Comparison of ENCODE assay signal across 9 cellular contexts in the genomic region with DNA sequence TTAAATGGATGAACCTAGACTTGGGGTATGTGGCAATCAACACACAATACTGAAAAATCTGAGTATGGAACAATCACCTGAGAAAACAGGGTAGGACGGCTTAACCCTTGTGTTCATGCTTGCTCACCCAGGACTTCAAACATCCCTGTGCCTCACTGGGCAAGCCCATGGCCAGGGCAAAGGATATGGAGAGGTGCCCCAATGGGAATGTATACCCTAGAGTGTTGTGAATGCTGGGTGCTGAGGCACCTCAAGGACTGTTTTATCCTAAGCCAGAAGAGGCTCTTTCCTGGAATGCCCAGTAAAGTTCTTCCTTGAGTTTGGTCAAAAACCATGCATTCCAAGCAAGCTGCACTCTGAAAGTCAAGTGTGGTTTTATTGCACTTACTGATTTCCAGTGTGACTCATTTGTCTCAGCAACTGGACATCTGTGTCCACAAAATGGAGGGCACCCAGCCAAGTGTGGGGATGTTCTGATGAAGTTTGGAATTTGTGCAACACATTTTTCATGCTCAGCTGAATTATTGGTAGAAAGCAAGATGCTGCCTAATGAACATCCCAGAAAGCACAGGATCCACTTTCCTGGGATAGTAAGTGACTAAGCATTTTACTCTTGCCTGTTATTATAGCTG.
A peak's percentile ranks its signal among the peaks of the same experiment; 100 is the strongest.
DNase-seq lines count a peak whose midpoint lies in the region; ATAC-seq and TF ChIP-seq lines count a peak whose summit lies in the region.
"Had no signal": no experiment of that assay in that cellular context is flagged by ENCODE, and none has a peak within 500 bp of the region (broad histone marks: within the 10 kb centered on the region; RNA-seq: fewer than 3 reads in every experiment).

No MANE protein-coding gene starts in this region.

- ATAC-seq in upper lobe of right lung (no peak), HG03521 (IDR thresholded peaks at IDR 0.05; ENCODE audit: unreplicated experiment) (no peak)

- H3K9me3 ChIP-seq in upper lobe of right lung = no peaks in the 10 kb centered on the region

- H3K4me1 Mint-ChIP-seq in activated T-cell treated with anti-CD3 and anti-CD28 coated beads, Interleukin-2, amount 50 U/mL, for 24 hours (ENCODE audit: low read depth) = no peaks in the 10 kb centered on the region

- H3K27me3 Mint-ChIP-seq in activated T-cell treated with anti-CD3 and anti-CD28 coated beads, Interleukin-2, amount 50 U/mL, for 24 hours = no peaks in the 10 kb centered on the region

- H3K9me3 Mint-ChIP-seq in activated T-cell treated with anti-CD3 and anti-CD28 coated beads, Interleukin-2, amount 50 U/mL, for 24 hours = peaks cover 5% of the 10 kb centered on the region

- intact Hi-C loops in upper lobe of right lung (cut with DNase I) = no loop called here

- no peaks in the 10 kb centered on the region for H3K27me3 ChIP-seq in upper lobe of right lung

- H3K4me3 Mint-ChIP-seq in activated T-cell treated with anti-CD3 and anti-CD28 coated beads, Interleukin-2, amount 50 U/mL, for 24 hours = no peak overlapping the region

- peak; percentile 99 for DNase-seq in AG09309 (ENCODE audit: low read depth)
- peak; percentile 72 for DNase-seq in NCI-H226
- peak; percentile 60 for DNase-seq in epidermal melanocyte (ENCODE audit: insufficient read length, low spot score)
- DNase-seq in non-pigmented ciliary epithelial cell (ENCODE audit: low read depth) = peak; percentile 98
- DNase-seq in upper lobe of right lung = no peak
- DNase-seq in activated T-cell treated with anti-CD3 and anti-CD28 coated beads, Interleukin-2, amount 50 U/mL, for 24 hours = no peak
- no peak for DNase-seq in NCI-H345 (lab: John Stamatoyannopoulos, UW)
- DNase-seq: NCI-H1105 treated with DMSO at 0.1 percent for 48 hours had no signal

- H3K4me3 ChIP-seq in AG09309 (ENCODE audit: control insufficient read depth, low read depth, low read length) (no peak overlapping the region), upper lobe of right lung (no peak overlapping the region)

- H3K36me3 ChIP-seq in upper lobe of right lung = no peaks in the 10 kb centered on the region

- no peak overlapping the region for H3K27ac Mint-ChIP-seq in activated T-cell treated with anti-CD3 and anti-CD28 coated beads, Interleukin-2, amount 50 U/mL, for 24 hours

- no peaks in the 10 kb centered on the region for H3K36me3 Mint-ChIP-seq in activated T-cell treated with anti-CD3 and anti-CD28 coated beads, Interleukin-2, amount 50 U/mL, for 24 hours (ENCODE audit: low read depth)

- TF ChIP-seq CTCF in AG09309 (IDR thresholded peaks at IDR 0.05; ENCODE audit: control insufficient read depth, insufficient read depth, low read depth, low read length, missing control alignments) = no peak
- no peak for TF ChIP-seq CTCF in upper lobe of right lung (IDR thresholded peaks at IDR 0.05)

- H3K4me1 ChIP-seq in upper lobe of right lung = no peaks in the 10 kb centered on the region

- no peak overlapping the region for H3K27ac ChIP-seq in upper lobe of right lung

Comparison
In these comparisons a context has a peak if more than half of its experiments do, and no peak if none do; other contexts are left out.
1. DNase-seq: peak in AG09309 (single experiment), NCI-H226 (single experiment), epidermal melanocyte (single experiment) and non-pigmented ciliary epithelial cell (single experiment); none in upper lobe of right lung (single experiment), activated T-cell treated with anti-CD3 and anti-CD28 coated beads, Interleukin-2, amount 50 U/mL, for 24 hours (single experiment) and NCI-H345 (single experiment).